In genomic region chr1:93850687-93851326, GRCh38 we compare ENCODE assay signal across 8 cellular contexts. TPM values are rescaled to one million over a fixed set of nuclear protein-coding genes. Genes with fewer than 3 reads are reported as not detected.
DNase-seq lines count a peak whose midpoint lies in the region; ATAC-seq and TF ChIP-seq lines count a peak whose summit lies in the region.
"Not testable (repeated sequence)": the region's sequence is repeated elsewhere in the genome, so short reads cannot be mapped to it uniquely, and the experiment has no call there.

No MANE protein-coding gene starts in this region.

- not testable (repeated sequence) for H2BK15ac ChIP-seq in H9 (ENCODE audit: low read depth, low read length)

- not testable (repeated sequence) for H3K79me2 ChIP-seq in H9 (ENCODE audit: insufficient read depth, low read length)

- H2BK12ac ChIP-seq in H9 (ENCODE audit: insufficient read length, low read depth, low read length) = not testable (repeated sequence)

- peaks cover 19 to 26% (median 22%) of the 10 kb centered on the region in 3 experiments for H3K36me3 Mint-ChIP-seq in H9 (ENCODE audit: insufficient read depth in 1 of 3, low read depth in 3 of 3)
- H3K36me3 Mint-ChIP-seq in naive B cell = not testable (repeated sequence)

- H3K36me3 ChIP-seq in adrenal gland (replicated peaks in 1 of 2) = not testable (repeated sequence)

- H3K79me1 ChIP-seq in H9 (ENCODE audit: insufficient read depth, low read depth, low read length, poor library complexity, severe bottlenecking) = not testable (repeated sequence)

- not testable (repeated sequence) for H3K27ac ChIP-seq in H9 (ENCODE audit: insufficient read length, low read depth, low read length); adrenal gland

- not testable (repeated sequence) for H3K56ac ChIP-seq in H9 (ENCODE audit: insufficient read length, low read depth, low read length)

- peak; percentile 46 for TF ChIP-seq CTCF in AG10803 (conservative IDR thresholded peaks at IDR 0.05; ENCODE audit: low read length)
- peak; percentile 74 for TF ChIP-seq CTCF in H9 (conservative IDR thresholded peaks at IDR 0.05)
- TF ChIP-seq CTCF in adrenal gland (IDR thresholded peaks at IDR 0.05) = peak; percentile 45 to 77 (median 58)
- TF ChIP-seq CTCF in foreskin fibroblast (IDR thresholded peaks at IDR 0.05; ENCODE audit: low read depth, low read length) = peak; percentile 53

- not testable (repeated sequence) for H3K4me1 Mint-ChIP-seq in H9
- H3K4me1 Mint-ChIP-seq in naive B cell = peaks cover 16 to 23% (median 17%) of the 10 kb centered on the region in 3 donors

- H3K4ac ChIP-seq in H9 (ENCODE audit: low read depth, low read length) = not testable (repeated sequence)

- H3K27me3 Mint-ChIP-seq in H9 (ENCODE audit: low read depth) = not testable (repeated sequence)
- peaks cover 18 to 21% (median 18%) of the 10 kb centered on the region in 3 donors for H3K27me3 Mint-ChIP-seq in naive B cell

- not testable (repeated sequence) for H2BK5ac ChIP-seq in H9 (ENCODE audit: insufficient read length, low read length)

- H3K23ac ChIP-seq in H9 (ENCODE audit: insufficient read length, low read depth, low read length) = not testable (repeated sequence)

- H3K14ac ChIP-seq in H9 (ENCODE audit: insufficient read depth, low read length) = not testable (repeated sequence)

- H2BK20ac ChIP-seq in H9 (ENCODE audit: low read depth, low read length, poor library complexity, severe bottlenecking) = not testable (repeated sequence)

- not testable (repeated sequence) for ATAC-seq in naive B cell (ENCODE audit: low read depth in 2 of 2)

- DNase-seq in AG10803 (ENCODE audit: low read depth) (peak; percentile 58), H9 (peak; percentile 67), NCI-H748 (lab: John Stamatoyannopoulos, UW; ENCODE audit: unreplicated experiment) (peak; percentile 65), adrenal gland (peak; percentile 65 to 92 (median 81)), foreskin fibroblast (peak in 1 of 2 donors; percentile 80), naive B cell (peak; percentile 55)
- peak; percentile 21 for DNase-seq in activated CD4-positive, CD25-positive, alpha-beta regulatory T cell treated with anti-CD3 and anti-CD28 coated beads, Interleukin-2, amount 50 U/mL, for 16 hours (ENCODE audit: low read depth, low spot score)
- DNase-seq in stimulated activated CD4-positive, alpha-beta T cell treated with anti-CD3 and anti-CD28 coated beads, Interleukin-4, amount 100 ng/mL, for 24 hours = peak; percentile 66

- not testable (repeated sequence) for H3K4me3 ChIP-seq in AG10803 (ENCODE audit: low read length); adrenal gland; foreskin fibroblast (ENCODE audit: low read depth in 1 of 2, low read length in 2 of 2)

- H3T11ph ChIP-seq in H9 (ENCODE audit: low read length) = not testable (repeated sequence)

- H3K4me3 Mint-ChIP-seq in H9 = peak overlapping the region in 1 of 2 experiments; percentile 14; a peak in 1 of 5 replicates
- peak overlapping the region in 6 of 8 donors; percentile 10 to 100 (median 62) for H3K4me3 Mint-ChIP-seq in naive B cell

- WGBS in H9 (ENCODE audit: extremely low coverage, insufficient read length, low lambda C conversion rate) = no CpG with 5 or more reads among the region's 10 CpGs
- WGBS in adrenal gland, 4 donors = 31 to 38% (median 36%) methylated on average over 10 of the region's 10 CpGs

- H3K18ac ChIP-seq in H9 (ENCODE audit: insufficient read length, low read depth, low read length) = not testable (repeated sequence)

- not testable (repeated sequence) for TF ChIP-seq POLR2A in adrenal gland (IDR thresholded peaks at IDR 0.05)

- not testable (repeated sequence) for H3K23me2 ChIP-seq in H9 (ENCODE audit: insufficient read length, low read depth, low read length, poor library complexity, severe bottlenecking)

- H2BK120ac ChIP-seq in H9 (ENCODE audit: low read depth, low read length, poor library complexity, severe bottlenecking) = not testable (repeated sequence)

- H3K9ac ChIP-seq in H9 (ENCODE audit: extremely low read depth, insufficient read length, low read length) = not testable (repeated sequence)

- H2AK5ac ChIP-seq in H9 (ENCODE audit: insufficient read length, low read length) = not testable (repeated sequence)

- not testable (repeated sequence) for H4K5ac ChIP-seq in H9 (ENCODE audit: insufficient read length, low read depth, low read length)

- not testable (repeated sequence) for H3K27ac Mint-ChIP-seq in H9
- peak overlapping the region in 3 of 6 donors; percentile 58 to 91 (median 84) for H3K27ac Mint-ChIP-seq in naive B cell

- intact Hi-C loops in adrenal gland (cut with DNase I) = not testable (repeated sequence)

- not testable (repeated sequence) for H4K8ac ChIP-seq in H9 (replicated peaks; ENCODE audit: insufficient read length, low read depth, low read length)

- not testable (repeated sequence) for H4K91ac ChIP-seq in H9 (ENCODE audit: insufficient read length, low read depth, low read length)

- H3K4me1 ChIP-seq in H9 (ENCODE audit: insufficient read depth, low read length); adrenal gland (replicated peaks in 1 of 2): not testable (repeated sequence)

- not testable (repeated sequence) for H3K9me3 ChIP-seq in H9 (ENCODE audit: control insufficient read depth, low read depth, low read length); adrenal gland (replicated peaks in 1 of 3)

- not testable (repeated sequence) for H4K20me1 ChIP-seq in H9 (ENCODE audit: control insufficient read depth, insufficient read depth, insufficient read length)

- not testable (repeated sequence) for H3K4me2 ChIP-seq in H9 (ENCODE audit: insufficient read depth, insufficient read length, low read length)

- not testable (repeated sequence) for H2AFZ ChIP-seq in H9 (ENCODE audit: low read length)

- H3K9me3 Mint-ChIP-seq in H9 = peaks cover 30 to 38% of the 10 kb centered on the region in 2 experiments
- H3K9me3 Mint-ChIP-seq in naive B cell = not testable (repeated sequence)

- H3K27me3 ChIP-seq in H9 (ENCODE audit: insufficient read depth, low read length); adrenal gland: not testable (repeated sequence)

RNA-seq across cellular contexts. Expression of gene DNTTIP2, which starts 28.2 kb away (rescaled TPM):
- total RNA-seq in H9 (2021) = 96.0 and 101 TPM in 2 replicates
- total RNA-seq in adrenal gland = 10 to 100 TPM; 12.9 to 81.1 (median 31.7) TPM
- polyA plus RNA-seq in adrenal gland = 100 to 1,000 TPM in 1 of 3 donors, 10 to 100 TPM in 2; 61.0 to 109 (median 61.7) TPM
- polyA plus RNA-seq in naive B cell (ENCODE audit: low read depth in 6 of 6) = 10 to 100 TPM; 71.1 to 87.9 (median 83.6) TPM

RNA-seq across cellular contexts. Expression of gene GCLM, which starts 58.4 kb away (rescaled TPM):
- total RNA-seq in H9 (2021) (14.9 and 15.4 TPM in 2 replicates), adrenal gland (10 to 100 TPM; 17.9 to 53.7 (median 30.0) TPM)
- polyA plus RNA-seq in adrenal gland (10 to 100 TPM in 1 of 3 donors, 1 to 10 TPM in 2; 3.9 to 81.3 (median 7.2) TPM), naive B cell (ENCODE audit: low read depth in 6 of 6) (10 to 100 TPM in 2 of 6 donors, 1 to 10 TPM in 4; 5.9 to 13.6 (median 9.7) TPM)
